ENCODE assay signal across 39 cellular contexts in genomic region chr14:93531644-93532043, GRCh38.
"Had no signal": no experiment of that assay in that cellular context is flagged by ENCODE, and none has a peak within 500 bp of the region (broad histone marks: within the 10 kb centered on the region; RNA-seq: fewer than 3 reads in every experiment).

No MANE protein-coding gene starts in this region.

- H3K36me3 Mint-ChIP-seq: activated naive CD4-positive, alpha-beta T cell treated with anti-CD3 and anti-CD28 coated beads, Interleukin-2, amount 10 ng/mL, durations not matched to agents 7 days and 5 days; activated naive CD4-positive, alpha-beta T cell treated with anti-CD3 and anti-CD28 coated beads, Interleukin-2, amount 50 U/mL, for 24 hours; activated naive CD4-positive, alpha-beta T cell treated with anti-CD3 and anti-CD28 coated beads, Interleukin-2, amount 50 U/mL, for 72 hours; activated naive CD8-positive, alpha-beta T cell; activated naive CD8-positive, alpha-beta T cell treated with anti-CD3 and anti-CD28 coated beads for 36 hours; activated naive CD8-positive, alpha-beta T cell treated with anti-CD3 and anti-CD28 coated beads, Interleukin-2, amount 10 ng/mL, durations not matched to agents 7 days and 5 days had no signal

- H3K36me3 ChIP-seq: adrenal gland, ascending aorta, brain microvascular endothelial cell, breast epithelium, cardiac muscle cell had no signal

- H3K9me3 Mint-ChIP-seq: activated naive CD4-positive, alpha-beta T cell treated with anti-CD3 and anti-CD28 coated beads for 36 hours; activated naive CD4-positive, alpha-beta T cell treated with anti-CD3 and anti-CD28 coated beads, Interleukin-2, amount 10 ng/mL, durations not matched to agents 7 days and 5 days; activated naive CD4-positive, alpha-beta T cell treated with anti-CD3 and anti-CD28 coated beads, Interleukin-2, amount 50 U/mL, for 24 hours; activated naive CD4-positive, alpha-beta T cell treated with anti-CD3 and anti-CD28 coated beads, Interleukin-2, amount 50 U/mL, for 72 hours; activated naive CD8-positive, alpha-beta T cell treated with anti-CD3 and anti-CD28 coated beads for 36 hours; activated naive CD8-positive, alpha-beta T cell treated with anti-CD3 and anti-CD28 coated beads, Interleukin-2, amount 10 ng/mL, durations not matched to agents 7 days and 5 days; activated naive CD8-positive, alpha-beta T cell treated with anti-CD3 and anti-CD28 coated beads, Interleukin-2, amount 50 U/mL, for 24 hours; activated T-cell treated with anti-CD3 and anti-CD28 coated beads, Interleukin-2, amount 50 U/mL, for 24 hours; activated T-cell treated with anti-CD3 and anti-CD28 coated beads, Interleukin-2, amount 50 U/mL, for 4 hours; activated T-cell treated with anti-CD3 and anti-CD28 coated beads, Interleukin-2, amount 50 U/mL, for 72 hours; activated T-helper 17 cell treated with anti-CD3 and anti-CD28 coated beads, Interleukin-2, amount 50 U/mL, for 72 hours; activated T-helper 2 cell treated with anti-CD3 and anti-CD28 coated beads, Interferon-gamma antibody, Interleukin-2, Interleukin-4, amounts not matched to agents 10 μg/mL and 5 μg/mL and 100 μg/mL, durations not matched to agents 14 hours and 24 hours and 36 hours; brain; central memory CD8-positive, alpha-beta T cell had no signal

- H3K4me3 Mint-ChIP-seq: activated naive CD4-positive, alpha-beta T cell treated with anti-CD3 and anti-CD28 coated beads for 36 hours; activated naive CD4-positive, alpha-beta T cell treated with anti-CD3 and anti-CD28 coated beads, Interleukin-2, amount 10 ng/mL, durations not matched to agents 7 days and 5 days; activated naive CD4-positive, alpha-beta T cell treated with anti-CD3 and anti-CD28 coated beads, Interleukin-2, amount 50 U/mL, for 24 hours; activated naive CD8-positive, alpha-beta T cell; activated naive CD8-positive, alpha-beta T cell treated with anti-CD3 and anti-CD28 coated beads for 36 hours; activated naive CD8-positive, alpha-beta T cell treated with anti-CD3 and anti-CD28 coated beads, Interleukin-2, amount 10 ng/mL, durations not matched to agents 7 days and 5 days; activated naive CD8-positive, alpha-beta T cell treated with anti-CD3 and anti-CD28 coated beads, Interleukin-2, amount 50 U/mL, for 24 hours; activated T-cell treated with anti-CD3 and anti-CD28 coated beads, Interleukin-2, amount 50 U/mL, for 24 hours; activated T-cell treated with anti-CD3 and anti-CD28 coated beads, Interleukin-2, amount 50 U/mL, for 4 hours; activated T-cell treated with anti-CD3 and anti-CD28 coated beads, Interleukin-2, amount 50 U/mL, for 72 hours; activated T-helper 17 cell treated with anti-CD3 and anti-CD28 coated beads, Interleukin-2, amount 50 U/mL, for 72 hours; brain; central memory CD8-positive, alpha-beta T cell had no signal

- H3K9me3 ChIP-seq: adrenal gland, ascending aorta, body of pancreas, breast epithelium had no signal

- ATAC-seq: activated naive CD4-positive, alpha-beta T cell treated with anti-CD3 and anti-CD28 coated beads, Interleukin-2, amount 50 U/mL, for 72 hours; activated naive CD8-positive, alpha-beta T cell treated with anti-CD3 and anti-CD28 coated beads, Interleukin-2, amount 50 U/mL, for 24 hours; activated T-cell treated with anti-CD3 and anti-CD28 coated beads, Interleukin-2, amount 50 U/mL, for 4 hours; activated T-cell treated with anti-CD3 and anti-CD28 coated beads, Interleukin-2, amount 50 U/mL, for 72 hours; activated T-helper 17 cell treated with anti-CD3 and anti-CD28 coated beads, Interleukin-2, amount 50 U/mL, for 72 hours; body of pancreas had no signal

- FAIRE-seq: astrocyte, bronchial epithelial cell, colon had no signal

- H3K27me3 ChIP-seq: adrenal gland, ascending aorta, body of pancreas, brain microvascular endothelial cell, breast epithelium, cardiac muscle cell had no signal

- H3K27ac ChIP-seq: adrenal gland, ascending aorta, body of pancreas, brain microvascular endothelial cell, breast epithelium, cardiac muscle cell had no signal

- H3K27ac Mint-ChIP-seq: activated naive CD4-positive, alpha-beta T cell treated with anti-CD3 and anti-CD28 coated beads for 36 hours; activated naive CD4-positive, alpha-beta T cell treated with anti-CD3 and anti-CD28 coated beads, Interleukin-2, amount 10 ng/mL, durations not matched to agents 7 days and 5 days; activated naive CD4-positive, alpha-beta T cell treated with anti-CD3 and anti-CD28 coated beads, Interleukin-2, amount 50 U/mL, for 24 hours; activated naive CD4-positive, alpha-beta T cell treated with anti-CD3 and anti-CD28 coated beads, Interleukin-2, amount 50 U/mL, for 72 hours; activated naive CD8-positive, alpha-beta T cell treated with anti-CD3 and anti-CD28 coated beads for 36 hours; activated naive CD8-positive, alpha-beta T cell treated with anti-CD3 and anti-CD28 coated beads, Interleukin-2, amount 10 ng/mL, durations not matched to agents 7 days and 5 days; activated naive CD8-positive, alpha-beta T cell treated with anti-CD3 and anti-CD28 coated beads, Interleukin-2, amount 50 U/mL, for 24 hours; activated T-cell treated with anti-CD3 and anti-CD28 coated beads, Interleukin-2, amount 50 U/mL, for 24 hours; activated T-cell treated with anti-CD3 and anti-CD28 coated beads, Interleukin-2, amount 50 U/mL, for 72 hours; activated T-helper 17 cell treated with anti-CD3 and anti-CD28 coated beads, Interleukin-2, amount 50 U/mL, for 72 hours; activated T-helper 2 cell treated with anti-CD3 and anti-CD28 coated beads, Interferon-gamma antibody, Interleukin-2, Interleukin-4, amounts not matched to agents 10 μg/mL and 5 μg/mL and 100 μg/mL, durations not matched to agents 14 hours and 24 hours and 36 hours; brain had no signal

- DNase-seq: activated effector memory CD4-positive, alpha-beta T cell treated with anti-CD3 and anti-CD28 coated beads, Interleukin-2, amount 50 U/mL, for 16 hours; activated effector memory CD4-positive, alpha-beta T cell treated with Interleukin-2 at 50 U/mL for 16 hours; activated gamma-delta T cell; activated gamma-delta T cell treated with Interleukin-2 at 50 U/mL for 16 hours; activated naive CD4-positive, alpha-beta T cell; activated naive CD4-positive, alpha-beta T cell treated with anti-CD3 and anti-CD28 coated beads for 36 hours; activated naive CD4-positive, alpha-beta T cell treated with anti-CD3 and anti-CD28 coated beads, Interleukin-2, amount 10 ng/mL, durations not matched to agents 7 days and 5 days; activated naive CD4-positive, alpha-beta T cell treated with anti-CD3 and anti-CD28 coated beads, Interleukin-2, amount 50 U/mL, for 16 hours; activated naive CD4-positive, alpha-beta T cell treated with Interleukin-2 at 50 U/mL for 16 hours; activated naive CD8-positive, alpha-beta T cell treated with anti-CD3 and anti-CD28 coated beads for 36 hours; activated naive CD8-positive, alpha-beta T cell treated with anti-CD3 and anti-CD28 coated beads, Interleukin-2, amount 10 ng/mL, durations not matched to agents 7 days and 5 days; activated naive CD8-positive, alpha-beta T cell treated with anti-CD3 and anti-CD28 coated beads, Interleukin-2, amount 50 U/mL, for 24 hours; activated T-cell treated with anti-CD3 and anti-CD28 coated beads, Interleukin-2, amount 50 U/mL, for 24 hours; activated T-cell treated with anti-CD3 and anti-CD28 coated beads, Interleukin-2, amount 50 U/mL, for 4 hours; activated T-cell treated with anti-CD3 and anti-CD28 coated beads, Interleukin-2, amount 50 U/mL, for 48 hours; activated T-cell treated with anti-CD3 and anti-CD28 coated beads, Interleukin-2, amount 50 U/mL, for 72 hours; adrenal gland; amniotic stem cell; amygdala; anterior cingulate cortex; aorta; body of pancreas; brain microvascular endothelial cell; caudate nucleus; central memory CD4-positive, alpha-beta T cell; cerebellar nuclear complex had no signal

- H3K4me1 Mint-ChIP-seq: activated naive CD4-positive, alpha-beta T cell treated with anti-CD3 and anti-CD28 coated beads, Interleukin-2, amount 10 ng/mL, durations not matched to agents 7 days and 5 days; activated naive CD4-positive, alpha-beta T cell treated with anti-CD3 and anti-CD28 coated beads, Interleukin-2, amount 50 U/mL, for 24 hours; activated naive CD8-positive, alpha-beta T cell treated with anti-CD3 and anti-CD28 coated beads for 36 hours; activated naive CD8-positive, alpha-beta T cell treated with anti-CD3 and anti-CD28 coated beads, Interleukin-2, amount 10 ng/mL, durations not matched to agents 7 days and 5 days; activated naive CD8-positive, alpha-beta T cell treated with anti-CD3 and anti-CD28 coated beads, Interleukin-2, amount 50 U/mL, for 24 hours; activated T-helper 17 cell treated with anti-CD3 and anti-CD28 coated beads, Interleukin-2, amount 50 U/mL, for 72 hours; brain; central memory CD8-positive, alpha-beta T cell had no signal

- H3K4me3 ChIP-seq: adrenal gland, ascending aorta, body of pancreas, breast epithelium, cardiac muscle cell had no signal

- H3K4me1 ChIP-seq: adrenal gland, ascending aorta, body of pancreas, breast epithelium had no signal
